ENCODE assay signal across 8 cellular contexts in genomic region chr11:112856133-112856532, GRCh38.
"Had no signal": no experiment of that assay in that cellular context is flagged by ENCODE, and none has a peak within 500 bp of the region (broad histone marks: within the 10 kb centered on the region; RNA-seq: fewer than 3 reads in every experiment).

No MANE protein-coding gene starts in this region.

- H3K4me3 Mint-ChIP-seq: GM23338, HFFc6, IgD-negative memory B cell had no signal

- H3K27ac Mint-ChIP-seq: GM23338, HFFc6 had no signal

- H2AFZ ChIP-seq: GM23338 had no signal

- H3K36me3 ChIP-seq: HAP-1 had no signal

- H3K4me1 ChIP-seq: HAP-1 had no signal

- H3K4me2 ChIP-seq: GM23338 had no signal

- ATAC-seq: GM23338, HCT116, HepG2 had no signal

- DNase-seq: H7, HFFc6, KBM-7 had no signal

- H3K36me3 Mint-ChIP-seq: IgD-negative memory B cell had no signal

- H3K9me3 ChIP-seq: HAP-1 had no signal

- H3K4me1 Mint-ChIP-seq: IgD-negative memory B cell had no signal

- H3K4me3 ChIP-seq: GM23338, HAP-1 had no signal
